Comparison of ENCODE assay signal across 32 cellular contexts in genomic region chr15:73476704-73477216, GRCh38. TPM values are rescaled to one million over a fixed set of nuclear protein-coding genes. Genes with fewer than 3 reads are reported as not detected.
"Had no signal": no experiment of that assay in that cellular context is flagged by ENCODE, and none has a peak within 500 bp of the region (broad histone marks: within the 10 kb centered on the region; RNA-seq: fewer than 3 reads in every experiment).

No MANE protein-coding gene starts in this region.

- H3K4me3 ChIP-seq: stomach, suprapubic skin, testis, thoracic aorta, thyroid gland, tibial artery, tibial nerve, transverse colon, upper lobe of left lung, upper lobe of right lung, uterus, vagina had no signal

- H3K36me3 ChIP-seq: stomach, suprapubic skin, thoracic aorta, thyroid gland, tibial artery, tibial nerve, transverse colon, upper lobe of left lung, upper lobe of right lung, uterus, vagina had no signal

- H3K27ac ChIP-seq: stomach, suprapubic skin, testis, thoracic aorta, thyroid gland, tibial artery, tibial nerve, transverse colon, upper lobe of left lung, upper lobe of right lung, uterus, vagina had no signal

- H3K36me3 Mint-ChIP-seq: stimulated activated effector memory CD8-positive, alpha-beta T cell treated with anti-CD3 and anti-CD28 coated beads, Interleukin-12 subunit alpha, Interleukin-12 subunit beta, amount 100 ng/mL, for 72 hours; stimulated activated naive B cell treated with anti-CD40 and anti-IgM and Interleukin-4, amounts not matched to agents 10 μg/mL and 1 μg/mL and 100 μg/mL, for 72 hours; type B pancreatic cell had no signal

- FAIRE-seq: urothelium cell line had no signal

- H3K4me1 ChIP-seq: stomach, suprapubic skin, testis, thyroid gland, tibial artery, tibial nerve, transverse colon, upper lobe of right lung, uterus, vagina had no signal

- H3K9me3 Mint-ChIP-seq: stimulated activated effector memory CD8-positive, alpha-beta T cell treated with anti-CD3 and anti-CD28 coated beads, Interleukin-12 subunit alpha, Interleukin-12 subunit beta, amount 100 ng/mL, for 72 hours; stimulated activated naive B cell treated with anti-CD40 and anti-IgM and Interleukin-4, amounts not matched to agents 10 μg/mL and 1 μg/mL and 100 μg/mL, for 72 hours; stimulated activated naive CD8-positive, alpha-beta T cell treated with anti-CD3 and anti-CD28 coated beads, Interleukin-15, amount 100 ng/mL, for 72 hours; type B pancreatic cell had no signal

- H3K4me3 Mint-ChIP-seq: stimulated activated effector memory CD8-positive, alpha-beta T cell treated with anti-CD3 and anti-CD28 coated beads, Interleukin-12 subunit alpha, Interleukin-12 subunit beta, amount 100 ng/mL, for 72 hours; stimulated activated naive B cell treated with anti-CD40 and anti-IgM and Interleukin-4, amounts not matched to agents 10 μg/mL and 1 μg/mL and 100 μg/mL, for 72 hours; stimulated activated naive CD8-positive, alpha-beta T cell treated with anti-CD3 and anti-CD28 coated beads, Interleukin-15, amount 100 ng/mL, for 72 hours; stimulated activated naive CD8-positive, alpha-beta T cell treated with anti-CD3 and anti-CD28 coated beads, Interleukin-15, Interleukin-2, amounts not matched to agents 100 ng/mL and 50 ng/mL, for 24 hours; type B pancreatic cell had no signal

- H3K9me3 ChIP-seq: suprapubic skin, testis, thoracic aorta, thyroid gland, tibial artery, transverse colon, upper lobe of left lung, upper lobe of right lung, uterus, vagina had no signal

- H3K27me3 ChIP-seq: testis, thyroid gland, tibial nerve, upper lobe of left lung, uterus, vagina had no signal

- H3K4me1 Mint-ChIP-seq: stimulated activated effector memory CD8-positive, alpha-beta T cell treated with anti-CD3 and anti-CD28 coated beads, Interleukin-12 subunit alpha, Interleukin-12 subunit beta, amount 100 ng/mL, for 72 hours; stimulated activated naive B cell treated with anti-CD40 and anti-IgM and Interleukin-4, amounts not matched to agents 10 μg/mL and 1 μg/mL and 100 μg/mL, for 72 hours; stimulated activated naive CD8-positive, alpha-beta T cell treated with anti-CD3 and anti-CD28 coated beads, Interleukin-15, amount 100 ng/mL, for 72 hours had no signal

- H3K27ac Mint-ChIP-seq: stimulated activated effector memory CD8-positive, alpha-beta T cell treated with anti-CD3 and anti-CD28 coated beads, Interleukin-12 subunit alpha, Interleukin-12 subunit beta, amount 100 ng/mL, for 72 hours; stimulated activated naive B cell treated with anti-CD40 and anti-IgM and Interleukin-4, amounts not matched to agents 10 μg/mL and 1 μg/mL and 100 μg/mL, for 72 hours; stimulated activated naive CD8-positive, alpha-beta T cell treated with anti-CD3 and anti-CD28 coated beads, Interleukin-15, amount 100 ng/mL, for 72 hours; stimulated activated naive CD8-positive, alpha-beta T cell treated with anti-CD3 and anti-CD28 coated beads, Interleukin-15, Interleukin-2, amounts not matched to agents 100 ng/mL and 50 ng/mL, for 24 hours; type B pancreatic cell had no signal

- DNase-seq: stimulated activated CD4-positive, alpha-beta T cell treated with anti-CD3 and anti-CD28 coated beads, Interleukin-2, amount 100 ng/mL, for 24 hours; stimulated activated CD4-positive, alpha-beta T cell treated with anti-CD3 and anti-CD28 coated beads, Interleukin-2, amount 100 ng/mL, for 48 hours; stimulated activated CD4-positive, alpha-beta T cell treated with anti-CD3 and anti-CD28 coated beads, Interleukin-4, amount 100 ng/mL, for 1 hour; stimulated activated CD4-positive, alpha-beta T cell treated with anti-CD3 and anti-CD28 coated beads, Interleukin-4, amount 100 ng/mL, for 24 hours; stimulated activated CD4-positive, alpha-beta T cell treated with anti-CD3 and anti-CD28 coated beads, Interleukin-4, amount 100 ng/mL, for 4 hours; stimulated activated CD8-positive, alpha-beta memory T cell treated with anti-CD3 and anti-CD28 coated beads, Interleukin-4, amount 100 ng/mL, for 48 hours; stimulated activated naive B cell treated with anti-CD40 and anti-IgM and Interleukin-4, amounts not matched to agents 10 μg/mL and 1 μg/mL and 100 μg/mL, for 72 hours; stimulated activated naive CD4-positive, alpha-beta T cell; stimulated activated naive CD4-positive, alpha-beta T cell treated with Interleukin-2 at 50 U/mL for 16 hours; stimulated activated naive CD8-positive, alpha-beta T cell treated with anti-CD3 and anti-CD28 coated beads, Interleukin-15, amount 100 ng/mL, for 72 hours; stimulated activated naive CD8-positive, alpha-beta T cell treated with anti-CD3 and anti-CD28 coated beads, Interleukin-15, Interleukin-2, amounts not matched to agents 100 U/mL and 50 U/mL, for 24 hours; stomach; substantia nigra; testis; thyroid gland; tibial artery; transverse colon; upper lobe of left lung; upper lobe of right lung; uterus had no signal

- ATAC-seq: stimulated activated effector memory CD8-positive, alpha-beta T cell treated with anti-CD3 and anti-CD28 coated beads, Interleukin-12 subunit alpha, Interleukin-12 subunit beta, amount 100 ng/mL, for 72 hours; stimulated activated naive B cell treated with anti-CD40 and anti-IgM and Interleukin-4, amounts not matched to agents 10 μg/mL and 1 μg/mL and 100 μg/mL, for 72 hours; stimulated activated naive CD8-positive, alpha-beta T cell treated with anti-CD3 and anti-CD28 coated beads, Interleukin-15, amount 100 ng/mL, for 72 hours; stimulated activated naive CD8-positive, alpha-beta T cell treated with anti-CD3 and anti-CD28 coated beads, Interleukin-15, Interleukin-2, amounts not matched to agents 100 U/mL and 50 U/mL, for 24 hours; upper lobe of right lung had no signal

RNA-seq across cellular contexts. Expression of gene REC114, which starts 33.8 kb away (rescaled TPM):
- total RNA-seq: stomach, subcutaneous adipose tissue, suprapubic skin, temporal lobe, thoracic aorta, thyroid gland, tibial nerve, transverse colon, upper lobe of left lung, upper lobe of right lung, ureter, urinary bladder, uterus, vagina had no signal
- polyA plus RNA-seq: stomach, urinary bladder had no signal
